In genomic region chr11:74494916-74495315, GRCh38 we compare ENCODE assay signal across 18 cellular contexts.
"Had no signal": no experiment of that assay in that cellular context is flagged by ENCODE, and none has a peak within 500 bp of the region (broad histone marks: within the 10 kb centered on the region; RNA-seq: fewer than 3 reads in every experiment).

No MANE protein-coding gene starts in this region.

- DNase-seq: effector CD4-positive, alpha-beta T cell; endodermal cell; foreskin melanocyte; heart left ventricle; hippocampal formation; left colon; left ventricle myocardium superior; mesenchymal stem cell; naive B cell; occipital lobe; pancreas; right cardiac atrium; small intestine; stimulated activated CD4-positive, alpha-beta T cell treated with anti-CD3 and anti-CD28 coated beads, Interleukin-12 subunit alpha, Interleukin-12 subunit beta, amount 100 ng/mL, for 4 hours; stimulated activated naive CD4-positive, alpha-beta T cell treated with Interleukin-2 at 50 U/mL for 16 hours had no signal

- H3K27me3 ChIP-seq: heart left ventricle, pancreas had no signal

- H3K27me3 Mint-ChIP-seq: progenitor cell of endocrine pancreas had no signal

- H3K27ac ChIP-seq: coronary artery had no signal

- H3K36me3 ChIP-seq: pancreas had no signal

- H3K27ac Mint-ChIP-seq: endodermal cell, naive B cell, progenitor cell of endocrine pancreas had no signal

- H3K4me3 ChIP-seq: lung had no signal

- ATAC-seq: heart left ventricle, left colon, left ventricle myocardium superior, right cardiac atrium had no signal

- H3K9me3 ChIP-seq: pancreas had no signal
